16 cellular contexts compared by ENCODE assay signal in genomic region chr16:48087639-48088038, GRCh38.
DNase-seq lines count a peak whose midpoint lies in the region; ATAC-seq, FAIRE-seq and TF ChIP-seq lines count a peak whose summit lies in the region.
"Had no signal": no experiment of that assay in that cellular context is flagged by ENCODE, and none has a peak within 500 bp of the region (broad histone marks: within the 10 kb centered on the region; RNA-seq: fewer than 3 reads in every experiment).

No MANE protein-coding gene starts in this region.

- peaks cover 15% of the 10 kb centered on the region for H3K4me1 Mint-ChIP-seq in glutamatergic neuron (ENCODE audit: low read depth, unreplicated experiment)
- H3K4me1 Mint-ChIP-seq: CD14-positive monocyte; CD4-positive, alpha-beta memory T cell had no signal

- no peak overlapping the region for H3K4me3 Mint-ChIP-seq in glutamatergic neuron (ENCODE audit: unreplicated experiment)
- H3K4me3 Mint-ChIP-seq: CD14-positive monocyte; CD4-positive, alpha-beta memory T cell had no signal

- intact Hi-C loops in Right ventricle myocardium superior (cut with DNase I) (no loop called here), right cardiac atrium (cut with DNase I) (no loop called here)

- WGBS in right cardiac atrium: 76% methylated on average over 1 of the region's 1 CpG

- no peaks in the 10 kb centered on the region for H3K27me3 ChIP-seq in right cardiac atrium (ENCODE audit: control insufficient read depth, insufficient read depth)
- H3K27me3 ChIP-seq in osteoblast (ENCODE audit: insufficient read depth, low read length): no peaks in the 10 kb centered on the region
- H3K27me3 ChIP-seq: BLaER1 had no signal

- H2AFZ ChIP-seq in osteoblast (ENCODE audit: low read length): peak overlapping the region; percentile 25

- no peaks in the 10 kb centered on the region for H3K79me2 ChIP-seq in osteoblast (ENCODE audit: insufficient read depth, low read length)

- no peaks in the 10 kb centered on the region for H3K36me3 ChIP-seq in osteoblast (ENCODE audit: insufficient read depth, low read length)
- H3K36me3 ChIP-seq: BLaER1, HAP-1 had no signal

- DNase-seq in Right ventricle myocardium superior: peak; percentile 45
- no peak for DNase-seq in right cardiac atrium
- peak; percentile 40 for DNase-seq in glutamatergic neuron
- no peak for DNase-seq in osteoblast (ENCODE audit: insufficient read length, low spot score, missing footprints)
- no peak for DNase-seq in activated gamma-delta T cell treated with Interleukin-2 at 50 U/mL for 16 hours
- no peak for DNase-seq in GM19239 (ENCODE audit: insufficient read length, low spot score)
- DNase-seq: 8988T; CD4-positive, alpha-beta memory T cell; DMS153; DMS79 treated with DMSO at 0.1 percent for 48 hours; GF-D8 had no signal

- H3K4me3 ChIP-seq in right cardiac atrium (ENCODE audit: low read length) (no peak overlapping the region), osteoblast (ENCODE audit: insufficient read depth, low read length) (no peak overlapping the region)
- H3K4me3 ChIP-seq: BLaER1, HAP-1 had no signal

- no peak for FAIRE-seq in GM19239 (lab: Jason Lieb, UNC)

- peaks cover 4% of the 10 kb centered on the region for H3K36me3 Mint-ChIP-seq in glutamatergic neuron (ENCODE audit: unreplicated experiment)
- H3K36me3 Mint-ChIP-seq: CD14-positive monocyte; CD4-positive, alpha-beta memory T cell had no signal

- H3K27me3 Mint-ChIP-seq in glutamatergic neuron (ENCODE audit: unreplicated experiment): peaks cover 5% of the 10 kb centered on the region

- no peak for TF ChIP-seq CTCF in glutamatergic neuron (IDR thresholded peaks at IDR 0.05; ENCODE audit: partially characterized antibody, unreplicated experiment)
- TF ChIP-seq CTCF in osteoblast (IDR thresholded peaks at IDR 0.05; ENCODE audit: extremely low read depth, low read depth, low read length): no peak

- no peak overlapping the region for H3K27ac Mint-ChIP-seq in glutamatergic neuron (ENCODE audit: unreplicated experiment)
- H3K27ac Mint-ChIP-seq: CD14-positive monocyte; CD4-positive, alpha-beta memory T cell had no signal

- peaks cover 12% of the 10 kb centered on the region for H3K9me3 Mint-ChIP-seq in glutamatergic neuron (ENCODE audit: unreplicated experiment)
- H3K9me3 Mint-ChIP-seq: CD4-positive, alpha-beta memory T cell had no signal

- H3K4me2 ChIP-seq in osteoblast (ENCODE audit: insufficient read depth, low read length): no peak overlapping the region
- H3K4me2 ChIP-seq: BLaER1 had no signal

- H3K27ac ChIP-seq in right cardiac atrium (ENCODE audit: low read length) (no peak overlapping the region), osteoblast (ENCODE audit: low read depth, low read length) (no peak overlapping the region)
- H3K27ac ChIP-seq: BLaER1, HL-60 had no signal

- ATAC-seq in Right ventricle myocardium superior (ENCODE audit: poor library complexity) (peak; percentile 74), right cardiac atrium (no peak), GM19467 (IDR thresholded peaks at IDR 0.05; ENCODE audit: unreplicated experiment) (no peak)

- H3K9me3 ChIP-seq in right cardiac atrium (ENCODE audit: control insufficient read depth, low read length) (no peaks in the 10 kb centered on the region), osteoblast (ENCODE audit: low read depth, low read length) (no peaks in the 10 kb centered on the region)
- H3K9me3 ChIP-seq: BLaER1, HAP-1 had no signal

- H4K20me1 ChIP-seq in osteoblast (ENCODE audit: insufficient read depth, low read length): no peaks in the 10 kb centered on the region
- H4K20me1 ChIP-seq: BLaER1 had no signal

- no peaks in the 10 kb centered on the region for H3K4me1 ChIP-seq in right cardiac atrium (ENCODE audit: control insufficient read depth, insufficient read depth, low read length)
- H3K4me1 ChIP-seq in osteoblast (ENCODE audit: insufficient read depth, low read length): peaks cover 2% of the 10 kb centered on the region
- H3K4me1 ChIP-seq: BLaER1, HAP-1 had no signal

Comparison
In these comparisons a context has a peak if more than half of its experiments do, and no peak if none do; other contexts are left out.
1. DNase-seq: peak in Right ventricle myocardium superior (single experiment) and glutamatergic neuron (single experiment); none in right cardiac atrium (0 of 3), osteoblast (single experiment), activated gamma-delta T cell treated with Interleukin-2 at 50 U/mL for 16 hours (single experiment) and GM19239 (single experiment).